Comparison of ENCODE assay signal across 7 cellular contexts in the genomic region with DNA sequence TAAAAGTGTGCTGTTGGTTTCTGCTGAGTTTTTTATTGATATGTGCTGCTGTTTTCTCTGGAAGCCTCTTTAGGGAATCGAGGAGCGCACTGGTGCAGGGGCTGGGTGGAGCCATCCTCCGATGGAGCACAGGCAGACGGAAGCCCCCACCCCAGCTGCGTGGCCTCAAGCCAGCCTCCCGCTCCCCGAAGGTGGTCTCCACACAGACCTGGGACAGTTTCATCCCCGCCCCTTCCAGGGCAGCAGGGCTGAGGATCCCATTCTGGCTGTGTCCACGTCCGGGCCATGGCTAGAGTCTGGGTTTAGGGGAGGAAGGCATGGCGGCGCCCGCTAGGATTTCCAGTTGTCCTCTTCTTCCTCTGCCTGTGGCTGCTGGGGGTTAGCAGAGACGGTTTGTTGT. TPM values are rescaled to one million over a fixed set of nuclear protein-coding genes. Genes with fewer than 3 reads are reported as not detected.
DNase-seq lines count a peak whose midpoint lies in the region; ATAC-seq and TF ChIP-seq lines count a peak whose summit lies in the region.
"Not testable (repeated sequence)": the region's sequence is repeated elsewhere in the genome, so short reads cannot be mapped to it uniquely, and the experiment has no call there.

No MANE protein-coding gene starts in this region.

- H3F3A ChIP-seq in PC-9 (ENCODE audit: insufficient read depth, low read depth) = not testable (repeated sequence)

- H3K79me2 ChIP-seq in PC-9 (ENCODE audit: low read depth) = not testable (repeated sequence)

- not testable (repeated sequence) for H3K27ac Mint-ChIP-seq in activated CD4-positive, alpha-beta T cell treated with anti-CD3 and anti-CD28 coated beads, Interleukin-2, amount 10 ng/mL, durations not matched to agents 24 days and 14 days

- TF ChIP-seq CTCF in C4-2B (conservative IDR thresholded peaks at IDR 0.05); PC-9 (conservative IDR thresholded peaks at IDR 0.05); right atrium auricular region (IDR thresholded peaks at IDR 0.05); upper lobe of right lung (IDR thresholded peaks at IDR 0.05): not testable (repeated sequence)

- H4K20me1 ChIP-seq in PC-9 (ENCODE audit: insufficient read depth) = not testable (repeated sequence)

- not testable (repeated sequence) for H3K27me3 ChIP-seq in PC-9 (ENCODE audit: insufficient read depth, low read depth); right atrium auricular region; upper lobe of right lung

- H3K4me2 ChIP-seq in PC-9 = 0 out of 2 replicates have a peak overlapping the region, but pooled peaks have one; percentile 65

- intact Hi-C loops in PC-9 (cut with micrococcal nuclease; ENCODE audit: unreplicated experiment); activated CD4-positive, alpha-beta T cell treated with anti-CD3 and anti-CD28 coated beads, Interleukin-2, amount 10 ng/mL, durations not matched to agents 24 days and 14 days (cut with micrococcal nuclease); upper lobe of right lung (cut with DNase I): not testable (repeated sequence)

- H3K36me3 ChIP-seq in PC-9 (ENCODE audit: low read depth); right atrium auricular region; upper lobe of right lung: not testable (repeated sequence)

- ATAC-seq in upper lobe of right lung = not testable (repeated sequence)

- CTCF ChIA-PET in PC-9 (lab: Charles Lee) = interaction anchor here (0.9 kb wide), 1 partner anchor 13 kb away, joined by 4 read pairs; no protein-coding TSS in a partner anchor

- not testable (repeated sequence) for H3K27me3 Mint-ChIP-seq in activated CD4-positive, alpha-beta T cell treated with anti-CD3 and anti-CD28 coated beads, Interleukin-2, amount 10 ng/mL, durations not matched to agents 24 days and 14 days

- not testable (repeated sequence) for H3K9me2 ChIP-seq in PC-9 (ENCODE audit: insufficient read depth)

- not testable (repeated sequence) for H3K9me3 ChIP-seq in PC-9 (ENCODE audit: insufficient read depth, low read depth); right atrium auricular region; upper lobe of right lung

- not testable (repeated sequence) for H3K4me3 Mint-ChIP-seq in activated CD4-positive, alpha-beta T cell treated with anti-CD3 and anti-CD28 coated beads, Interleukin-2, amount 10 ng/mL, durations not matched to agents 24 days and 14 days

- not testable (repeated sequence) for H2AFZ ChIP-seq in PC-9

- H3K4me1 Mint-ChIP-seq in activated CD4-positive, alpha-beta T cell treated with anti-CD3 and anti-CD28 coated beads, Interleukin-2, amount 10 ng/mL, durations not matched to agents 24 days and 14 days = not testable (repeated sequence)

- H3K9me3 Mint-ChIP-seq in activated CD4-positive, alpha-beta T cell treated with anti-CD3 and anti-CD28 coated beads, Interleukin-2, amount 10 ng/mL, durations not matched to agents 24 days and 14 days = not testable (repeated sequence)

- not testable (repeated sequence) for H3K4me3 ChIP-seq in PC-9, right atrium auricular region, upper lobe of right lung

- H3K36me3 Mint-ChIP-seq in activated CD4-positive, alpha-beta T cell treated with anti-CD3 and anti-CD28 coated beads, Interleukin-2, amount 10 ng/mL, durations not matched to agents 24 days and 14 days (ENCODE audit: low read depth) = peaks cover 13% of the 10 kb centered on the region

- H3K27ac ChIP-seq in C4-2B (peak overlapping the region; percentile 71; the same call in 1 of the 2 replicates), PC-9 (0 out of 2 replicates have a peak overlapping the region, but pooled peaks have one; percentile 19)
- H3K27ac ChIP-seq in right atrium auricular region, upper lobe of right lung: not testable (repeated sequence)

- H3K4me1 ChIP-seq in PC-9 (replicated peaks; ENCODE audit: insufficient read depth) = peaks cover 11% of the 10 kb centered on the region
- H3K4me1 ChIP-seq in right atrium auricular region, upper lobe of right lung: not testable (repeated sequence)

- POLR2A ChIA-PET in PC-9 (lab: Charles Lee; ENCODE audit: unreplicated experiment) = not testable (repeated sequence)

- BruUV-seq in PC-9 (replicated peaks; lab: Mats Ljungman, UMichigan) = not testable (repeated sequence)

- DNase-seq in PC-9 = not testable (repeated sequence)
- DNase-seq in activated CD4-positive, alpha-beta T cell treated with anti-CD3 and anti-CD28 coated beads, Interleukin-2, amount 10 ng/mL, durations not matched to agents 24 days and 14 days = peak; percentile 53
- DNase-seq in ecto neural progenitor cell (ENCODE audit: low spot score) = peak; percentile 13
- peak; percentile 40 for DNase-seq in right atrium auricular region (ENCODE audit: low spot score)
- peak; percentile 81 for DNase-seq in mesenteric fat pad (ENCODE audit: low spot score)
- peak; percentile 51 for DNase-seq in upper lobe of right lung

RNA-seq across cellular contexts. Expression of gene DDX11, which starts 31.1 kb away (rescaled TPM):
- total RNA-seq in PC-9 (2021) (191 and 196 TPM in 2 replicates), right atrium auricular region (1 to 10 TPM; 1.1 to 5.3 TPM), mesenteric fat pad (28.3 TPM), upper lobe of right lung (12.6 TPM)
- total RNA-seq in activated CD4-positive, alpha-beta T cell treated with anti-CD3 and anti-CD28 coated beads, Interleukin-2, amount 10 ng/mL, durations not matched to agents 24 days and 14 days = 161 and 186 TPM in 2 replicates
